In the genomic region with DNA sequence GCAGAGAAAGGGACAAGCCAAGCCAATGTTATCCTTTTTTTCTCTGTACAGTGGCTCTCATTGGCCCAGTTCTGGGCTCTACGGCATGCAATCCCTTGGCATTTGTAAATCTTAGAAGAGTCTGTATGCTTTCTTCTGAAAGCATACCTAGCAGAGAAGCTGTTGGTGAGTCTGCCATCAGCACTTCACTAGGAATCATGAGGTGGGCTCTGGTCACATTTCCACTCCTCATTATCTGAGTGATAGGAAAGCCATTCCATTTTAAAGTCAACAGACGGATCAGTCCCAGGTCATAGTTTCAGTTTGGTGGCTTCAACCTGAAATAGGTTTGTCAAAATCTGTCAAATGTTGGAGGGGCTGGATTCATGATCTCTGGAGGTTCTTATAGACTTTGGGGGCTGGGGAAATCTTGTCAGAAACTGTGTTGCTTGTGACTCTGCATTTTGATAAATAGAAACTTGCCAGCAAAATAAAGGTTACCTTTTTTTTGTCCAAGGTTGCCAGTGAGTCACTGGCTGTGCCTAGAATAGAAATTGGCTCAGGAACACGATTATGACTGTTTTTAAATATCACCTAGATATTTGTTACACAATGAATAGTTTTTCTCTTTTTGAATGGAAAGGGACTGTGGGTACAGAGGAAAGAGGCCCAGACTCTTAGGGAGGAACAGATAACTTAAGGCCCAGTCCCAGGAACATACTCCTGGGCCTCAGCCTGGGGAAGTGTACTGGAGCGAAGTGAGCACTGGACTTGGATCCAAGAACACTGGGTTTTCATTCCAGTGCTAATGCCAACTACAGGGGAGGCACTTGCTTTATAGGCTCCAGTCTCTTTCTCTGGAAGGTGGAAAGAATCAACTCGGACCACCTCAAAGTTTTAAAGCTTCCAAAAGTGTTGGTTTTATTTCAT, we compare ENCODE assay signal across 25 cellular contexts.
"Had no signal": no experiment of that assay in that cellular context is flagged by ENCODE, and none has a peak within 500 bp of the region (broad histone marks: within the 10 kb centered on the region; RNA-seq: fewer than 3 reads in every experiment).

No MANE protein-coding gene starts in this region.

- DNase-seq: activated CD4-positive, alpha-beta T cell treated with anti-CD3 and anti-CD28 coated beads for 36 hours; activated CD4-positive, CD25-positive, alpha-beta regulatory T cell; activated CD8-positive, alpha-beta T cell treated with anti-CD3 and anti-CD28 coated beads, Interleukin-2, amount 10 ng/mL, durations not matched to agents 7 days and 5 days; activated naive CD4-positive, alpha-beta T cell treated with Interleukin-2 at 50 U/mL for 16 hours; activated T-cell treated with anti-CD3 and anti-CD28 coated beads for 4 hours; activated T-cell treated with anti-CD3 and anti-CD28 coated beads, Interleukin-2, amount 50 U/mL, for 72 hours; aorta; brain microvascular endothelial cell; effector CD8-positive, alpha-beta T cell; erythroblast; hypothalamus; immature natural killer cell; mammary epithelial cell; retina; sigmoid colon; small intestine; stimulated activated CD4-positive, alpha-beta T cell treated with anti-CD3 and anti-CD28 coated beads, Interleukin-1b, Interleukin-23, amount 100 ng/mL, for 48 hours; stimulated activated naive B cell treated with anti-CD40 and anti-IgM and Interleukin-4, amounts not matched to agents 10 μg/mL and 1 μg/mL and 100 μg/mL, for 72 hours; transverse colon had no signal

- H3K4me3 ChIP-seq: gastroesophageal sphincter, sigmoid colon, suprapubic skin, transverse colon had no signal

- H3K27me3 ChIP-seq: brain microvascular endothelial cell, gastroesophageal sphincter, sigmoid colon, suprapubic skin, transverse colon had no signal

- H3K27ac ChIP-seq: brain microvascular endothelial cell, gastroesophageal sphincter, sigmoid colon, suprapubic skin, transverse colon had no signal

- H3K9me3 ChIP-seq: gastroesophageal sphincter, sigmoid colon, suprapubic skin, transverse colon had no signal

- H3K36me3 ChIP-seq: brain microvascular endothelial cell, gastroesophageal sphincter, sigmoid colon, suprapubic skin, transverse colon had no signal

- ATAC-seq: activated CD4-positive, alpha-beta T cell treated with anti-CD3 and anti-CD28 coated beads for 36 hours; activated CD8-positive, alpha-beta T cell treated with anti-CD3 and anti-CD28 coated beads, Interleukin-2, amount 10 ng/mL, durations not matched to agents 7 days and 5 days; activated T-cell treated with anti-CD3 and anti-CD28 coated beads, Interleukin-2, amount 50 U/mL, for 72 hours; gastroesophageal sphincter; left lobe of liver; stimulated activated naive B cell treated with anti-CD40 and anti-IgM and Interleukin-4, amounts not matched to agents 10 μg/mL and 1 μg/mL and 100 μg/mL, for 72 hours had no signal

- FAIRE-seq: colon, endometrium, small intestine, urothelium cell line had no signal

- H3K4me1 ChIP-seq: sigmoid colon, suprapubic skin, transverse colon had no signal
